ENCODE assay signal across 8 cellular contexts in the genomic region with DNA sequence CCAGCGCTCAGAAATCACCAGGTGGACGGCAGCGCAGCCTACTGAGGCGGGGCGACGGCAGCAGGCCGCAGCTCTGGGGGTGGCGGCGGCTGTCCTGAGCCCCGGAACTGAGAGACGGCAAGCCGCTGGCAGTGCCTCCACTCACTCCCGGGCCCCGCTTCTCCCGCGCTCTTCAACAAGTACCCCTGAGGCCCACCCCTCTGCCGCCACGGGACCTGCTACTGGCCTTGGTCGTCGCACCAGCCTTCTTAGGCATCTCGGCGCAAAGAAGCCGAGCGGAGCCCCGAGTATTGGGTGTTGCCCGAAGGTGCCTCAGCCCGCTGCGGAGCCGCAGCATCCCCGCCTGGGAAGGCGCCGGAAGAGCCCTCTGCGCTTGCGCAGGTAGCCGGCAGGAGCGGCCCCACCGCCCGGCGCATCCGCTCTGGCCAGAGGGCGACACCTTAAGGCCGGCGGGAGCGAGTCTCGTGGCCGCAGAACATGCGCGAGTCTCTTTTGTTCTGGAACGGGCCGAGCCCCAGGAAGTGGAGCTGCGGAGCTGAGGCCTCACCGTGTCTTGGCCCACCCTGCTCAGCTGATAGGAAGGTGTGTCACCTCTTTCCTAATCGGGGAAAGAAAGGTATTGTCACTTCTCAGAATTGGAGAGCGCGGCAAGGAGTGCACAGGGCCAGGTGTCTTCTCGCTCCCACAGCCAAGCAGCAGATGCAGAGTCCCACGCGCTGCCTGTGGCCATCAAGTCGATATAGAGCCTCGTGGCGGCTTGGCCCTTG. TPM values are rescaled to one million over a fixed set of nuclear protein-coding genes. Genes with fewer than 3 reads are reported as not detected.
DNase-seq lines count a peak whose midpoint lies in the region; ATAC-seq, FAIRE-seq and TF ChIP-seq lines count a peak whose summit lies in the region.

A gene (minus strand): TSS at position 369 of the 767 bp plus-strand sequence. CDS start 32 bp downstream, at position 337.

- H3K4me3 ChIP-seq in SU-DHL-6 (ENCODE audit: insufficient read depth, low read length, poor library complexity, severe bottlenecking) (peak within 1 kb of the TSS; percentile 87), pancreas (peak within 1 kb of the TSS; percentile 87 to 99 (median 94)), thyroid gland (replicated peaks in 1 of 3) (peak within 1 kb of the TSS; percentile 70 to 94 (median 90))

- DNase-seq in NCI-H1092 treated with DMSO at 0.1 percent for 48 hours (lab: John Stamatoyannopoulos, UW) = peak; percentile 85
- DNase-seq in activated naive CD8-positive, alpha-beta T cell treated with anti-CD3 and anti-CD28 coated beads, Interleukin-2, amount 10 ng/mL, durations not matched to agents 7 days and 5 days = peak; percentile 91
- peak; percentile 97 for DNase-seq in Right ventricle myocardium inferior (ENCODE audit: missing footprints)
- DNase-seq in pancreas = peak; percentile 87 to 97 (median 92)
- DNase-seq in thyroid gland = peak; percentile 90 to 92

- H3K27me3 ChIP-seq in SU-DHL-6 (ENCODE audit: low read length) (no peaks in the 10 kb centered on the region), pancreas (no peaks in the 10 kb centered on the region), thyroid gland (no peaks in the 10 kb centered on the region)

- H3K9me2 ChIP-seq in SU-DHL-6 (replicated peaks; ENCODE audit: insufficient read depth, low read length) = no peaks in the 10 kb centered on the region

- TF ChIP-seq POLR2A in thyroid gland (IDR thresholded peaks at IDR 0.05) = peak in 1 of 2 donors; percentile 85

- peak within 1 kb of the TSS; percentile 98 for H3K27ac Mint-ChIP-seq in activated naive CD8-positive, alpha-beta T cell treated with anti-CD3 and anti-CD28 coated beads, Interleukin-2, amount 10 ng/mL, durations not matched to agents 7 days and 5 days

- TF ChIP-seq CTCF in GM12874 (IDR thresholded peaks at IDR 0.05; ENCODE audit: insufficient read depth, low read depth, low read length) (peak; percentile 84), SU-DHL-6 (IDR thresholded peaks at IDR 0.05; ENCODE audit: insufficient read depth, low read length, poor library complexity, severe bottlenecking) (peak; percentile 62), pancreas (IDR thresholded peaks at IDR 0.05) (peak; percentile 43 to 55 (median 46)), thyroid gland (IDR thresholded peaks at IDR 0.05) (peak in 5 of 6 experiments; percentile 37 to 91 (median 69))

- intact Hi-C loops in Right ventricle myocardium inferior (cut with DNase I) = loop anchor here (1.0 to 5.0 kb wide), 3 partner anchors 56 to 196 kb away; a partner anchor contains a TSS
- intact Hi-C loops in pancreas (cut with DNase I) = no loop called here
- intact Hi-C loops in thyroid gland (cut with DNase I) = no loop called here

- H2AFZ ChIP-seq in SU-DHL-6 (ENCODE audit: low read depth, low read length, severe bottlenecking) = peak within 1 kb of the TSS; percentile 70

- 1% methylated on average over 60 to 61 of the region's 61 CpGs for WGBS in pancreas, 2 donors
- 3 to 4% methylated on average over 19 to 24 of the region's 61 CpGs for WGBS in thyroid gland, 2 donors

- peak within 1 kb of the TSS; percentile 85 for H3K9ac ChIP-seq in SU-DHL-6 (ENCODE audit: low read length)

- no peaks in the 10 kb centered on the region for H3K9me3 Mint-ChIP-seq in activated naive CD8-positive, alpha-beta T cell treated with anti-CD3 and anti-CD28 coated beads, Interleukin-2, amount 10 ng/mL, durations not matched to agents 7 days and 5 days

- peaks cover 10 to 23% (median 19%) of the 10 kb centered on the region in 3 donors for H3K4me1 ChIP-seq in pancreas
- H3K4me1 ChIP-seq in thyroid gland = peaks cover 18 to 22% of the 10 kb centered on the region in 2 donors

- peaks cover 27% of the 10 kb centered on the region for H3F3A ChIP-seq in SU-DHL-6 (ENCODE audit: insufficient read depth)

- FAIRE-seq in pancreas (lab: Jason Lieb, UNC) = no peak

- H4K20me1 ChIP-seq in SU-DHL-6 (ENCODE audit: low read depth, low read length) = no peaks in the 10 kb centered on the region

- POLR2A ChIA-PET in activated naive CD8-positive, alpha-beta T cell treated with anti-CD3 and anti-CD28 coated beads, Interleukin-2, amount 10 ng/mL, durations not matched to agents 7 days and 5 days (lab: Charles Lee) = interaction anchor here (0.5 to 1.9 kb wide), 18 partner anchors 8 to 471 kb away, joined by 3 to 25 read pairs (median 6); a partner anchor contains a TSS

- H3K4me1 Mint-ChIP-seq in activated naive CD8-positive, alpha-beta T cell treated with anti-CD3 and anti-CD28 coated beads, Interleukin-2, amount 10 ng/mL, durations not matched to agents 7 days and 5 days = peaks cover 38% of the 10 kb centered on the region

- peaks cover 13% of the 10 kb centered on the region for H3K36me3 Mint-ChIP-seq in activated naive CD8-positive, alpha-beta T cell treated with anti-CD3 and anti-CD28 coated beads, Interleukin-2, amount 10 ng/mL, durations not matched to agents 7 days and 5 days

- peaks cover 27% of the 10 kb centered on the region for H3K79me2 ChIP-seq in SU-DHL-6 (ENCODE audit: insufficient read depth, low read length)

- H3K27me3 Mint-ChIP-seq in activated naive CD8-positive, alpha-beta T cell treated with anti-CD3 and anti-CD28 coated beads, Interleukin-2, amount 10 ng/mL, durations not matched to agents 7 days and 5 days = no peaks in the 10 kb centered on the region

- peak within 1 kb of the TSS; percentile 99 for H3K4me3 Mint-ChIP-seq in activated naive CD8-positive, alpha-beta T cell treated with anti-CD3 and anti-CD28 coated beads, Interleukin-2, amount 10 ng/mL, durations not matched to agents 7 days and 5 days

- H3K27ac ChIP-seq in SU-DHL-6 (ENCODE audit: low read depth, low read length) (peak within 1 kb of the TSS; percentile 81), pancreas (peak within 1 kb of the TSS; percentile 66 to 77 (median 74)), thyroid gland (peak within 1 kb of the TSS; percentile 41 to 87 (median 74))

- ATAC-seq in HG02642 (IDR thresholded peaks at IDR 0.05; ENCODE audit: poor library complexity, unreplicated experiment) = peak; percentile 89
- ATAC-seq in activated naive CD8-positive, alpha-beta T cell treated with anti-CD3 and anti-CD28 coated beads, Interleukin-2, amount 10 ng/mL, durations not matched to agents 7 days and 5 days (ENCODE audit: low read depth) = peak; percentile 87
- peak; percentile 99 for ATAC-seq in Right ventricle myocardium inferior
- peak; percentile 97 to 99 (median 98) for ATAC-seq in pancreas

- peak within 1 kb of the TSS; percentile 96 for H3K4me2 ChIP-seq in SU-DHL-6 (ENCODE audit: low read depth, low read length, poor library complexity, severe bottlenecking)

- no peaks in the 10 kb centered on the region for H3K9me3 ChIP-seq in SU-DHL-6 (ENCODE audit: insufficient read depth, low read length)
- no peaks in the 10 kb centered on the region for H3K9me3 ChIP-seq in pancreas
- no peaks in the 10 kb centered on the region for H3K9me3 ChIP-seq in thyroid gland

- H3K36me3 ChIP-seq in SU-DHL-6 (ENCODE audit: low read length) (peaks cover 5% of the 10 kb centered on the region), pancreas (peaks cover 0 to 15% (median 0%) of the 10 kb centered on the region in 3 donors), thyroid gland (peaks cover 21 to 29% of the 10 kb centered on the region in 2 donors)

RNA-seq across cellular contexts. Expression of the gene that starts here (rescaled TPM):
- 10 to 100 TPM; 28.5 to 35.4 TPM for total RNA-seq in activated naive CD8-positive, alpha-beta T cell treated with anti-CD3 and anti-CD28 coated beads, Interleukin-2, amount 10 ng/mL, durations not matched to agents 7 days and 5 days
- 11.1 TPM for total RNA-seq in Right ventricle myocardium inferior
- 10 to 100 TPM in 3 of 6 donors, 1 to 10 TPM in 3; 6.4 to 12.0 (median 10.2) TPM for total RNA-seq in pancreas
- polyA plus RNA-seq in pancreas = 10 to 100 TPM in 1 of 2 donors, 1 to 10 TPM in 1; 8.7 to 19.0 TPM
- 10 to 100 TPM in 3 of 4 donors, 1 to 10 TPM in 1; 9.7 to 31.6 (median 22.4) TPM for total RNA-seq in thyroid gland

Comparison
In these comparisons a context has a peak if more than half of its experiments do, and no peak if none do; other contexts are left out.
1. Peak in every context shown above with its lines: DNase-seq, ATAC-seq, H3K4me3 ChIP-seq and H3K27ac ChIP-seq.